In genomic region chr4:184313058-184313709, GRCh38 we compare ENCODE assay signal across 1 cellular context.
TF ChIP-seq lines count a peak whose summit lies in the region.

No MANE protein-coding gene starts in this region.

TF ChIP-seq in GM12878, 131 proteins besides CTCF, POLR2A, EP300 and RAD21 (continued from another document):
- no peak for TF ChIP-seq NFYA (IDR thresholded peaks at IDR 0.05; ENCODE audit: borderline replicate concordance, low read depth, low read length)
- TF ChIP-seq SP1 (IDR thresholded peaks at IDR 0.05; ENCODE audit: low read depth, low read length) = no peak
- TF ChIP-seq HDAC6 (IDR thresholded peaks at IDR 0.05; ENCODE audit: unreplicated experiment) = peak; percentile 22
- TF ChIP-seq, protein P1, sequence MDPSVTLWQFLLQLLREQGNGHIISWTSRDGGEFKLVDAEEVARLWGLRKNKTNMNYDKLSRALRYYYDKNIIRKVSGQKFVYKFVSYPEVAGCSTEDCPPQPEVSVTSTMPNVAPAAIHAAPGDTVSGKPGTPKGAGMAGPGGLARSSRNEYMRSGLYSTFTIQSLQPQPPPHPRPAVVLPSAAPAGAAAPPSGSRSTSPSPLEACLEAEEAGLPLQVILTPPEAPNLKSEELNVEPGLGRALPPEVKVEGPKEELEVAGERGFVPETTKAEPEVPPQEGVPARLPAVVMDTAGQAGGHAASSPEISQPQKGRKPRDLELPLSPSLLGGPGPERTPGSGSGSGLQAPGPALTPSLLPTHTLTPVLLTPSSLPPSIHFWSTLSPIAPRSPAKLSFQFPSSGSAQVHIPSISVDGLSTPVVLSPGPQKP (IDR thresholded peaks at IDR 0.05; ENCODE audit: low read depth, low read length) = no peak
- no peak for TF ChIP-seq KDM1A (IDR thresholded peaks at IDR 0.05; ENCODE audit: borderline replicate concordance)
- TF ChIP-seq MLLT1 (IDR thresholded peaks at IDR 0.05) = peak; percentile 32
- no peak for TF ChIP-seq FOXK2 (IDR thresholded peaks at IDR 0.05)
- TF ChIP-seq MAX (IDR thresholded peaks at IDR 0.05; ENCODE audit: low read depth, low read length) = no peak
- TF ChIP-seq ZBTB40 (IDR thresholded peaks at IDR 0.05; ENCODE audit: borderline replicate concordance) = no peak
TF ChIP-seq in GM12878: peak in this region for 9.
